ENCODE assay signal across 23 cellular contexts in genomic region chr15:86373147-86373546, GRCh38.
"Had no signal": no experiment of that assay in that cellular context is flagged by ENCODE, and none has a peak within 500 bp of the region (broad histone marks: within the 10 kb centered on the region; RNA-seq: fewer than 3 reads in every experiment).

No MANE protein-coding gene starts in this region.

- H3K27ac ChIP-seq: ascending aorta, esophagus muscularis mucosa, left lung, lower lobe of right lung, spleen, suprapubic skin, tibial artery had no signal

- H3K4me3 ChIP-seq: ascending aorta, esophagus muscularis mucosa, left lung, lower lobe of right lung, mucosa of descending colon, spleen, suprapubic skin, tibial artery had no signal

- DNase-seq: activated CD4-positive, alpha-beta memory T cell treated with anti-CD3 and anti-CD28 coated beads for 36 hours; activated CD4-positive, alpha-beta T cell treated with anti-CD3 and anti-CD28 coated beads, Interleukin-2, amount 10 ng/mL, durations not matched to agents 24 days and 14 days; activated CD4-positive, CD25-positive, alpha-beta regulatory T cell treated with anti-CD3 and anti-CD28 coated beads, Interleukin-2, amount 50 U/mL, for 72 hours; activated CD8-positive, alpha-beta memory T cell treated with anti-CD3 and anti-CD28 coated beads, Interleukin-2, amount 50 U/mL, for 48 hours; activated gamma-delta T cell; activated naive CD4-positive, alpha-beta T cell treated with anti-CD3 and anti-CD28 coated beads, Interleukin-2, amount 10 ng/mL, durations not matched to agents 7 days and 5 days; activated naive CD8-positive, alpha-beta T cell treated with anti-CD3 and anti-CD28 coated beads, Interleukin-2, amount 10 ng/mL, durations not matched to agents 7 days and 5 days; activated T-cell treated with anti-CD3 and anti-CD28 coated beads, Interleukin-2, amount 50 U/mL, for 24 hours; caudate nucleus; cortex of kidney; effector memory CD8-positive, alpha-beta T cell; left lung; lower lobe of right lung; mucosa of descending colon; right cardiac atrium; spleen; stimulated activated naive CD4-positive, alpha-beta T cell; T1000; tibial artery had no signal

- H3K36me3 ChIP-seq: ascending aorta, esophagus muscularis mucosa, left lung, lower lobe of right lung, spleen, suprapubic skin, tibial artery had no signal

- H3K9me3 ChIP-seq: ascending aorta, left lung, mucosa of descending colon, suprapubic skin had no signal

- H3K4me1 ChIP-seq: ascending aorta, esophagus muscularis mucosa, left lung, lower lobe of right lung, spleen, suprapubic skin, tibial artery had no signal

- H3K27me3 ChIP-seq: ascending aorta, esophagus muscularis mucosa, left lung, suprapubic skin, tibial artery had no signal

- ATAC-seq: effector memory CD8-positive, alpha-beta T cell; left lung; lower lobe of right lung; mucosa of descending colon; natural killer cell treated with Interleukin-12 subunit alpha and Interleukin-12 subunit beta and Interleukin-15 and Interleukin-18, amount 100 ng/mL, for 72 hours; right cardiac atrium had no signal
